ENCODE assay signal across 8 cellular contexts in genomic region chr5:115842952-115843351, GRCh38. TPM values are rescaled to one million over a fixed set of nuclear protein-coding genes. Genes with fewer than 3 reads are reported as not detected.
DNase-seq lines count a peak whose midpoint lies in the region; ATAC-seq and TF ChIP-seq lines count a peak whose summit lies in the region.

No MANE protein-coding gene starts in this region.

- H3K4me1 ChIP-seq in hepatocyte (ENCODE audit: insufficient read depth) = peaks cover 26% of the 10 kb centered on the region

- H3K27ac Mint-ChIP-seq in stimulated activated naive CD8-positive, alpha-beta T cell treated with anti-CD3 and anti-CD28 coated beads, Interleukin-15, amount 100 ng/mL, for 72 hours = peak overlapping the region in 1 of 2 donors; percentile 95

- 10% methylated on average over 3 of the region's 3 CpGs for WGBS in hepatocyte (ENCODE audit: low lambda C conversion rate, missing lambda C conversion rate)

- DNase-seq in NCI-H748 treated with DMSO at 0.1 percent for 48 hours (lab: John Stamatoyannopoulos, UW) (peak; percentile 13), NCI-H748 (lab: John Stamatoyannopoulos, UW; ENCODE audit: unreplicated experiment) (no peak), hepatocyte (ENCODE audit: low spot score) (no peak), DMS114 treated with DMSO at 0.1 percent for 48 hours (lab: John Stamatoyannopoulos, UW; ENCODE audit: unreplicated experiment) (no peak)
- no peak for DNase-seq in stimulated activated naive CD8-positive, alpha-beta T cell treated with anti-CD3 and anti-CD28 coated beads, Interleukin-15, amount 100 ng/mL, for 72 hours
- no peak for DNase-seq in stimulated activated CD4-positive, alpha-beta T cell treated with anti-CD3 and anti-CD28 coated beads, Interleukin-4, amount 100 ng/mL, for 24 hours

- no peak for TF ChIP-seq CTCF in WI38 (IDR thresholded peaks at IDR 0.05; ENCODE audit: low read depth, low read length)
- TF ChIP-seq CTCF in hepatocyte (IDR thresholded peaks at IDR 0.05; ENCODE audit: poor library complexity) = no peak

- H3K9me3 Mint-ChIP-seq in stimulated activated naive CD8-positive, alpha-beta T cell treated with anti-CD3 and anti-CD28 coated beads, Interleukin-15, amount 100 ng/mL, for 72 hours = no peaks in the 10 kb centered on the region

- peaks cover 49% of the 10 kb centered on the region for H3K4me1 Mint-ChIP-seq in stimulated activated naive CD8-positive, alpha-beta T cell treated with anti-CD3 and anti-CD28 coated beads, Interleukin-15, amount 100 ng/mL, for 72 hours

- H2AFZ ChIP-seq in hepatocyte = peak overlapping the region; percentile 64

- no peaks in the 10 kb centered on the region for H3K27me3 ChIP-seq in hepatocyte

- peaks cover 62% of the 10 kb centered on the region for H4K20me1 ChIP-seq in hepatocyte (ENCODE audit: insufficient read depth, poor library complexity, severe bottlenecking)

- H3K4me3 Mint-ChIP-seq in stimulated activated naive CD8-positive, alpha-beta T cell treated with anti-CD3 and anti-CD28 coated beads, Interleukin-15, amount 100 ng/mL, for 72 hours = peak overlapping the region; percentile 95 to 96

- H3K9me2 ChIP-seq in hepatocyte (replicated peaks; ENCODE audit: insufficient read depth) = no peaks in the 10 kb centered on the region

- peaks cover 89% of the 10 kb centered on the region for H3K79me2 ChIP-seq in hepatocyte

- no peaks in the 10 kb centered on the region for H3K27me3 Mint-ChIP-seq in stimulated activated naive CD8-positive, alpha-beta T cell treated with anti-CD3 and anti-CD28 coated beads, Interleukin-15, amount 100 ng/mL, for 72 hours

- H3K27ac ChIP-seq in hepatocyte = peak overlapping the region; percentile 94

- no peaks in the 10 kb centered on the region for H3K9me3 ChIP-seq in hepatocyte (ENCODE audit: low read depth)

- no peak for ATAC-seq in stimulated activated naive CD8-positive, alpha-beta T cell treated with anti-CD3 and anti-CD28 coated beads, Interleukin-15, amount 100 ng/mL, for 72 hours
- no peak for ATAC-seq in HG03045 (IDR thresholded peaks at IDR 0.05; ENCODE audit: unreplicated experiment)

- H3K36me3 ChIP-seq in hepatocyte (replicated peaks; ENCODE audit: insufficient read depth, low read depth) = no peaks in the 10 kb centered on the region

- H3K4me3 ChIP-seq in WI38 (ENCODE audit: low read depth, low read length) (peak overlapping the region; percentile 91), hepatocyte (peak overlapping the region; percentile 72)

- H3K4me2 ChIP-seq in hepatocyte = peak overlapping the region; percentile 91

RNA-seq across cellular contexts. Expression of gene AP3S1, which starts 1.2 kb away (rescaled TPM):
- total RNA-seq in hepatocyte = 122 and 362 TPM in 2 replicates
- polyA plus RNA-seq in hepatocyte = 130 and 148 TPM in 2 replicates

RNA-seq across cellular contexts. Expression of gene ATG12, which starts 1.6 kb away (rescaled TPM):
- 48.3 and 85.7 TPM in 2 replicates for total RNA-seq in hepatocyte
- polyA plus RNA-seq in hepatocyte = 65.3 and 66.0 TPM in 2 replicates

RNA-seq across cellular contexts. Expression of gene CDO1, which starts 26.5 kb away (rescaled TPM):
- 29.5 and 29.8 TPM in 2 replicates for total RNA-seq in hepatocyte
- polyA plus RNA-seq in hepatocyte = 8.4 and 17.5 TPM in 2 replicates
